25 cellular contexts compared by ENCODE assay signal in the genomic region with DNA sequence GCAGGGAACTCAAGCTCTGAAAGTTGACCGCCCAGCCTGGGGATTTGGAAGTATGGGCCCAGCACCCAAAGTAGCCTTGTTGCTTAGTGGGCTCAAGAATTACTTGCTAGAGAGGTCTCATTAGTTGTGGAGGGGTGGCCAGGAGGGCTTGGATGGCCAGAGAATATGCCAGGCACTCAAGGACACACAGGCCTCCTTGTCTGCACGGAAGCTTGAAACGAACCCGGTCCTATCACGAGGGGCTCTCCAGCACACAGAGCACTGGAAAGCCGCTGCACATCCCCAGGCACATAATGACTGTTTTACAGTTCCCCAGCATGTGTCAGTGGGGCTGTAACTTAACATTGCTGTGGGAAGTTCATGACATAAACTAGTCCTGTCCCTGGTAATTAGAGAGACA.
"Had no signal": no experiment of that assay in that cellular context is flagged by ENCODE, and none has a peak within 500 bp of the region (broad histone marks: within the 10 kb centered on the region; RNA-seq: fewer than 3 reads in every experiment).

No MANE protein-coding gene starts in this region.

- DNase-seq: activated CD4-positive, alpha-beta T cell treated with anti-CD3 and anti-CD28 coated beads, Interleukin-2, amount 50 U/mL, for 1 hour; activated CD4-positive, CD25-positive, alpha-beta regulatory T cell; activated naive CD4-positive, alpha-beta T cell treated with anti-CD3 and anti-CD28 coated beads for 36 hours; anterior cingulate cortex; cerebellar nuclear complex; MG63; MV-4-11; NCI-H1092 treated with DMSO at 0.1 percent for 48 hours; NCI-H1417 treated with DMSO at 0.1 percent for 48 hours; NCI-H1694; NCI-H2029; NCI-H2107; NCI-H345; NCI-H510A; NCI-H526 treated with DMSO at 0.1 percent for 48 hours; NCI-H82; OCI-M1; Peyer's patch; SHP77 had no signal

- H3K36me3 ChIP-seq: adrenal gland, SJSA1 had no signal

- H3K27ac ChIP-seq: Peyer's patch, RWPE1, SJSA1, VCaP had no signal

- H3K4me1 ChIP-seq: Peyer's patch, SJSA1 had no signal

- H3K4me3 Mint-ChIP-seq: activated CD4-positive, alpha-beta memory T cell treated with anti-CD3 and anti-CD28 coated beads, Interleukin-2, amount 10 ng/mL, durations not matched to agents 7 days and 5 days; activated naive CD4-positive, alpha-beta T cell treated with anti-CD3 and anti-CD28 coated beads for 36 hours; activated naive CD8-positive, alpha-beta T cell had no signal

- H3K9me3 Mint-ChIP-seq: activated CD4-positive, alpha-beta memory T cell treated with anti-CD3 and anti-CD28 coated beads, Interleukin-2, amount 10 ng/mL, durations not matched to agents 7 days and 5 days; activated naive CD4-positive, alpha-beta T cell treated with anti-CD3 and anti-CD28 coated beads for 36 hours had no signal

- H3K27me3 ChIP-seq: adrenal gland, MG63, Peyer's patch, SJSA1 had no signal

- H3K27me3 Mint-ChIP-seq: activated CD4-positive, alpha-beta memory T cell treated with anti-CD3 and anti-CD28 coated beads, Interleukin-2, amount 10 ng/mL, durations not matched to agents 7 days and 5 days; activated naive CD8-positive, alpha-beta T cell had no signal

- H3K27ac Mint-ChIP-seq: activated CD4-positive, alpha-beta memory T cell treated with anti-CD3 and anti-CD28 coated beads, Interleukin-2, amount 10 ng/mL, durations not matched to agents 7 days and 5 days; activated naive CD4-positive, alpha-beta T cell treated with anti-CD3 and anti-CD28 coated beads for 36 hours; activated naive CD8-positive, alpha-beta T cell had no signal

- H3K9me3 ChIP-seq: adrenal gland, MG63, Peyer's patch, SJSA1 had no signal

- H3K36me3 Mint-ChIP-seq: activated naive CD8-positive, alpha-beta T cell had no signal

- H3K4me3 ChIP-seq: adrenal gland, MG63, Peyer's patch, SJSA1 had no signal
